In genomic region chrX:126190888-126191287, GRCh38 we compare ENCODE assay signal across 13 cellular contexts. TPM values are rescaled to one million over a fixed set of nuclear protein-coding genes. Genes with fewer than 3 reads are reported as not detected.
"Had no signal": no experiment of that assay in that cellular context is flagged by ENCODE, and none has a peak within 500 bp of the region (broad histone marks: within the 10 kb centered on the region; RNA-seq: fewer than 3 reads in every experiment).

No MANE protein-coding gene starts in this region.

RNA-seq across cellular contexts. Expression of gene DCAF12L2, which starts 24.8 kb away (rescaled TPM):
- total RNA-seq: activated B cell treated with CpG ODN at 0.5 μM for 24 hours; activated CD4-positive, alpha-beta memory T cell treated with anti-CD3 and anti-CD28 coated beads for 36 hours; activated CD4-positive, alpha-beta memory T cell treated with anti-CD3 and anti-CD28 coated beads, Interleukin-2, amount 10 ng/mL, durations not matched to agents 7 days and 5 days; activated CD4-positive, alpha-beta T cell treated with anti-CD3 and anti-CD28 coated beads, Interleukin-2, amount 10 ng/mL, durations not matched to agents 24 days and 14 days; activated CD4-positive, alpha-beta T cell treated with anti-CD3 and anti-CD28 coated beads, Interleukin-2, amount 10 ng/mL, durations not matched to agents 7 days and 5 days; activated CD8-positive, alpha-beta memory T cell treated with anti-CD3 and anti-CD28 coated beads for 36 hours; activated CD8-positive, alpha-beta memory T cell treated with anti-CD3 and anti-CD28 coated beads, Interleukin-2, amount 10 ng/mL, durations not matched to agents 7 days and 5 days; activated CD8-positive, alpha-beta T cell treated with anti-CD3 and anti-CD28 coated beads for 36 hours; activated CD8-positive, alpha-beta T cell treated with anti-CD3 and anti-CD28 coated beads, Interleukin-2, amount 10 ng/mL, durations not matched to agents 7 days and 5 days; T-cell; T-helper 1 cell treated with Interleukin-12 subunit alpha and Interleukin-12 subunit beta and Interleukin-4 antibody, amounts not matched to agents 30 ng/mL and 1 ng/mL, for 36 hours; T-helper 17 cell; T-helper 2 cell treated with Interferon-gamma antibody and Interleukin-4, amounts not matched to agents 100 ng/mL and 5 ng/mL, for 36 hours had no signal
